1 cellular context compared by ENCODE assay signal in the genomic region with DNA sequence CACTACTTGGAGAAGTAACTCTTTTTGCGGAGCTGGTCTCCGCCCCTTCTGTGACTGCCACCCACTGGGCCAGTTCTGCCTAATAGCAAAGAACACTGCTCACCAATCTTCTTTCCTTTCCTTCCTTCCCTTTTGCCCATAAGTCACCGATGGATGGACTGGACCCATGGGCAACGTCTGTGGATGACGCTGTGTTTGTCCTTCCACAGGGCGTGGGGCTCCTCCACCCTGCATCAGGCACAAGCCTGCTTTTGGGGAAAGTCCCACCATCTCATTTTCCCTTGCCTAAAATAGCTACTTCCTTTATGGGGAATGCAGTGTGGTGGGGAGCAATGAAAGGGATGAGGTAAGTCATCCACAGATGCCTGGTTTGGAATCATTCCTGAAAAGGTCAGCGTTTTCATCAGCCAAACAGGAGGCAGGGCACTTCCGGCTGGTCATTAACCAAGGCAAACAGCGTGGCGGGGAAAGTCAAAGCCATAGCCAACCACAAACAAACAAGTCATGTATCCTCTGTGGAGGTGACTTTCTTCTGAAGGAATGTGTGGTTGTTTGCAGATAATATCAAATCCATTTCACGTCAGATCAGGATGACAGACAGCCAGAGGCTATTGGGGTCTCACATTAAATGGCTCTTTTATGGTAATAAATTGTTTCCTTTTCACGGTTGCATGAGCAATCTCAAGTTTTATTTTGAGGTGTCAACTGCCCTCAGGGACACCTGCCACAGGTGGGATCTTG.
TF ChIP-seq lines count a peak whose summit lies in the region.

No MANE protein-coding gene starts in this region.

TF ChIP-seq in HEK293, 187 proteins besides CTCF, POLR2A, EP300 and RAD21 (continued from another document and continues in another):
- TF ChIP-seq, protein P1, sequence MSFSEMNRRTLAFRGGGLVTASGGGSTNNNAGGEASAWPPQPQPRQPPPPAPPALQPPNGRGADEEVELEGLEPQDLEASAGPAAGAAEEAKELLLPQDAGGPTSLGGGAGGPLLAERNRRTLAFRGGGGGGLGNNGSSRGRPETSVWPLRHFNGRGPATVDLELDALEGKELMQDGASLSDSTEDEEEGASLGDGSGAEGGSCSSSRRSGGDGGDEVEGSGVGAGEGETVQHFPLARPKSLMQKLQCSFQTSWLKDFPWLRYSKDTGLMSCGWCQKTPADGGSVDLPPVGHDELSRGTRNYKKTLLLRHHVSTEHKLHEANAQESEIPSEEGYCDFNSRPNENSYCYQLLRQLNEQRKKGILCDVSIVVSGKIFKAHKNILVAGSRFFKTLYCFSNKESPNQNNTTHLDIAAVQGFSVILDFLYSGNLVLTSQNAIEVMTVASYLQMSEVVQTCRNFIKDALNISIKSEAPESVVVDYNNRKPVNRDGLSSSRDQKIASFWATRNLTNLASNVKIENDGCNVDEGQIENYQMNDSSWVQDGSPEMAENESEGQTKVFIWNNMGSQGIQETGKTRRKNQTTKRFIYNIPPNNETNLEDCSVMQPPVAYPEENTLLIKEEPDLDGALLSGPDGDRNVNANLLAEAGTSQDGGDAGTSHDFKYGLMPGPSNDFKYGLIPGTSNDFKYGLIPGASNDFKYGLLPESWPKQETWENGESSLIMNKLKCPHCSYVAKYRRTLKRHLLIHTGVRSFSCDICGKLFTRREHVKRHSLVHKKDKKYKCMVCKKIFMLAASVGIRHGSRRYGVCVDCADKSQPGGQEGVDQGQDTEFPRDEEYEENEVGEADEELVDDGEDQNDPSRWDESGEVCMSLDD (tag by site-specific recombination; IDR thresholded peaks at IDR 0.05) = no peak
- TF ChIP-seq ZSCAN16 (tag by site-specific recombination; IDR thresholded peaks at IDR 0.05) (no peak), ZNF449 (tag by site-specific recombination; IDR thresholded peaks at IDR 0.05) (no peak), TCF7L2 (IDR thresholded peaks at IDR 0.05; ENCODE audit: borderline replicate concordance, low read depth, low read length) (no peak), ZNF239 (tag by site-specific recombination; IDR thresholded peaks at IDR 0.05) (no peak), ZNF18 (tag by site-specific recombination; IDR thresholded peaks at IDR 0.05) (no peak), ZNF768 (tag by site-specific recombination; IDR thresholded peaks at IDR 0.05) (no peak), ZNF335 (tag by site-specific recombination; conservative IDR thresholded peaks at IDR 0.05) (peak; percentile 39), ZNF426 (tag by site-specific recombination; IDR thresholded peaks at IDR 0.05) (no peak), ZSCAN4 (tag by site-specific recombination; IDR thresholded peaks at IDR 0.05) (no peak), ZNF501 (tag by site-specific recombination; IDR thresholded peaks at IDR 0.05) (no peak), KLF9 (tag by site-specific recombination; IDR thresholded peaks at IDR 0.05; ENCODE audit: low read depth) (0 out of 2 replicates have a peak, but pooled peaks have one; percentile 8), ZFP69B (tag by site-specific recombination; IDR thresholded peaks at IDR 0.05) (no peak), ZNF48 (tag by site-specific recombination; IDR thresholded peaks at IDR 0.05) (no peak), ZNF146 (tag by site-specific recombination; IDR thresholded peaks at IDR 0.05) (no peak), ZNF394 (tag by site-specific recombination; IDR thresholded peaks at IDR 0.05; ENCODE audit: borderline replicate concordance) (no peak), ZNF629 (tag by site-specific recombination; IDR thresholded peaks at IDR 0.05) (peak; percentile 48), ZBTB21 (tag by site-specific recombination; IDR thresholded peaks at IDR 0.05) (0 out of 2 replicates have a peak, but pooled peaks have one; percentile 21), BCL11B (tag by site-specific recombination; IDR thresholded peaks at IDR 0.05; ENCODE audit: low read depth) (no peak), ZNF791 (tag by site-specific recombination; IDR thresholded peaks at IDR 0.05) (no peak), ZNF529 (tag by site-specific recombination; IDR thresholded peaks at IDR 0.05; ENCODE audit: insufficient replicate concordance) (no peak)
- TF ChIP-seq, protein P2, sequence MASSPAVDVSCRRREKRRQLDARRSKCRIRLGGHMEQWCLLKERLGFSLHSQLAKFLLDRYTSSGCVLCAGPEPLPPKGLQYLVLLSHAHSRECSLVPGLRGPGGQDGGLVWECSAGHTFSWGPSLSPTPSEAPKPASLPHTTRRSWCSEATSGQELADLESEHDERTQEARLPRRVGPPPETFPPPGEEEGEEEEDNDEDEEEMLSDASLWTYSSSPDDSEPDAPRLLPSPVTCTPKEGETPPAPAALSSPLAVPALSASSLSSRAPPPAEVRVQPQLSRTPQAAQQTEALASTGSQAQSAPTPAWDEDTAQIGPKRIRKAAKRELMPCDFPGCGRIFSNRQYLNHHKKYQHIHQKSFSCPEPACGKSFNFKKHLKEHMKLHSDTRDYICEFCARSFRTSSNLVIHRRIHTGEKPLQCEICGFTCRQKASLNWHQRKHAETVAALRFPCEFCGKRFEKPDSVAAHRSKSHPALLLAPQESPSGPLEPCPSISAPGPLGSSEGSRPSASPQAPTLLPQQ (tag by site-specific recombination; IDR thresholded peaks at IDR 0.05) = peak; percentile 35; the same call in 1 of the 2 replicates
- TF ChIP-seq, protein P3, sequence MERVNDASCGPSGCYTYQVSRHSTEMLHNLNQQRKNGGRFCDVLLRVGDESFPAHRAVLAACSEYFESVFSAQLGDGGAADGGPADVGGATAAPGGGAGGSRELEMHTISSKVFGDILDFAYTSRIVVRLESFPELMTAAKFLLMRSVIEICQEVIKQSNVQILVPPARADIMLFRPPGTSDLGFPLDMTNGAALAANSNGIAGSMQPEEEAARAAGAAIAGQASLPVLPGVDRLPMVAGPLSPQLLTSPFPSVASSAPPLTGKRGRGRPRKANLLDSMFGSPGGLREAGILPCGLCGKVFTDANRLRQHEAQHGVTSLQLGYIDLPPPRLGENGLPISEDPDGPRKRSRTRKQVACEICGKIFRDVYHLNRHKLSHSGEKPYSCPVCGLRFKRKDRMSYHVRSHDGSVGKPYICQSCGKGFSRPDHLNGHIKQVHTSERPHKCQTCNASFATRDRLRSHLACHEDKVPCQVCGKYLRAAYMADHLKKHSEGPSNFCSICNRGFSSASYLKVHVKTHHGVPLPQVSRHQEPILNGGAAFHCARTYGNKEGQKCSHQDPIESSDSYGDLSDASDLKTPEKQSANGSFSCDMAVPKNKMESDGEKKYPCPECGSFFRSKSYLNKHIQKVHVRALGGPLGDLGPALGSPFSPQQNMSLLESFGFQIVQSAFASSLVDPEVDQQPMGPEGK (tag by site-specific recombination; IDR thresholded peaks at IDR 0.05) = peak; percentile 38; the same call in 1 of the 2 replicates
- TF ChIP-seq, protein P4, sequence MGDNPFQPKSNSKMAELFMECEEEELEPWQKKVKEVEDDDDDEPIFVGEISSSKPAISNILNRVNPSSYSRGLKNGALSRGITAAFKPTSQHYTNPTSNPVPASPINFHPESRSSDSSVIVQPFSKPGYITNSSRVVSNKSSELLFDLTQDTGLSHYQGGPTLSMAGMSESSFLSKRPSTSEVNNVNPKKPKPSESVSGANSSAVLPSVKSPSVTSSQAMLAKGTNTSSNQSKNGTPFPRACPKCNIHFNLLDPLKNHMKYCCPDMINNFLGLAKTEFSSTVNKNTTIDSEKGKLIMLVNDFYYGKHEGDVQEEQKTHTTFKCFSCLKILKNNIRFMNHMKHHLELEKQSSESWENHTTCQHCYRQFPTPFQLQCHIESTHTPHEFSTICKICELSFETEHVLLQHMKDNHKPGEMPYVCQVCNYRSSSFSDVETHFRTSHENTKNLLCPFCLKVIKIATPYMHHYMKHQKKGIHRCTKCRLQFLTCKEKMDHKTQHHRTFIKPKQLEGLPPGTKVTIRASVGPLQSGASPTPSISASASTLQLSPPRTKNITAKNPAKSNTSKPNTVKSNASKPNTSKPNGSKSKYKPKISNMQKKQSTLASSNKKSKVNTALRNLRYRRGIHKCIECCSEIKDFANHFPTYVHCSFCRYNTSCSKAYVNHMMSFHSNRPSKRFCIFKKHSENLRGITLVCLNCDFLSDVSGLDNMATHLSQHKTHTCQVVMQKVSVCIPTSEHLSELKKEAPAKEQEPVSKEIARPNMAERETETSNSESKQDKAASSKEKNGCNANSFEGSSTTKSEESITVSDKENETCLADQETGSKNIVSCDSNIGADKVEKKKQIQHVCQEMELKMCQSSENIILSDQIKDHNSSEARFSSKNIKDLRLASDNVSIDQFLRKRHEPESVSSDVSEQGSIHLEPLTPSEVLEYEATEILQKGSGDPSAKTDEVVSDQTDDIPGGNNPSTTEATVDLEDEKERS (tag by site-specific recombination; IDR thresholded peaks at IDR 0.05) = no peak
- TF ChIP-seq, protein P5, sequence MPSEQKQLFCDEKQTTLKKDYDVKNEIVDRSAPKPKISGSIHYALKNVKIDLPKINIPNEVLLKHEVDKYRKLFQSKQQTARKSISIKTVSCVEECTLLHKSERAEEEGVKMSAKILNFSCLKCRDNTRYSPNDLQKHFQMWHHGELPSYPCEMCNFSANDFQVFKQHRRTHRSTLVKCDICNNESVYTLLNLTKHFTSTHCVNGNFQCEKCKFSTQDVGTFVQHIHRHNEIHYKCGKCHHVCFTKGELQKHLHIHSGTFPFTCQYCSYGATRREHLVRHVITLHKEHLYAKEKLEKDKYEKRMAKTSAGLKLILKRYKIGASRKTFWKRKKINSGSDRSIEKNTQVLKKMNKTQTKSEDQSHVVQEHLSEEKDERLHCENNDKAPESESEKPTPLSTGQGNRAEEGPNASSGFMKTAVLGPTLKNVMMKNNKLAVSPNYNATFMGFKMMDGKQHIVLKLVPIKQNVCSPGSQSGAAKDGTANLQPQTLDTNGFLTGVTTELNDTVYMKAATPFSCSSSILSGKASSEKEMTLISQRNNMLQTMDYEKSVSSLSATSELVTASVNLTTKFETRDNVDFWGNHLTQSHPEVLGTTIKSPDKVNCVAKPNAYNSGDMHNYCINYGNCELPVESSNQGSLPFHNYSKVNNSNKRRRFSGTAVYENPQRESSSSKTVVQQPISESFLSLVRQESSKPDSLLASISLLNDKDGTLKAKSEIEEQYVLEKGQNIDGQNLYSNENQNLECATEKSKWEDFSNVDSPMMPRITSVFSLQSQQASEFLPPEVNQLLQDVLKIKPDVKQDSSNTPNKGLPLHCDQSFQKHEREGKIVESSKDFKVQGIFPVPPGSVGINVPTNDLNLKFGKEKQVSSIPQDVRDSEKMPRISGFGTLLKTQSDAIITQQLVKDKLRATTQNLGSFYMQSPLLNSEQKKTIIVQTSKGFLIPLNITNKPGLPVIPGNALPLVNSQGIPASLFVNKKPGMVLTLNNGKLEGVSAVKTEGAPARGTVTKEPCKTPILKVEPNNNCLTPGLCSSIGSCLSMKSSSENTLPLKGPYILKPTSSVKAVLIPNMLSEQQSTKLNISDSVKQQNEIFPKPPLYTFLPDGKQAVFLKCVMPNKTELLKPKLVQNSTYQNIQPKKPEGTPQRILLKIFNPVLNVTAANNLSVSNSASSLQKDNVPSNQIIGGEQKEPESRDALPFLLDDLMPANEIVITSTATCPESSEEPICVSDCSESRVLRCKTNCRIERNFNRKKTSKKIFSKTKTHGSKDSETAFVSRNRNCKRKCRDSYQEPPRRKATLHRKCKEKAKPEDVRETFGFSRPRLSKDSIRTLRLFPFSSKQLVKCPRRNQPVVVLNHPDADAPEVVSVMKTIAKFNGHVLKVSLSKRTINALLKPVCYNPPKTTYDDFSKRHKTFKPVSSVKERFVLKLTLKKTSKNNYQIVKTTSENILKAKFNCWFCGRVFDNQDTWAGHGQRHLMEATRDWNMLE (tag by site-specific recombination; conservative IDR thresholded peaks at IDR 0.05; ENCODE audit: low read depth) = no peak; the same call in none of the 2 replicates
- TF ChIP-seq, protein P6, sequence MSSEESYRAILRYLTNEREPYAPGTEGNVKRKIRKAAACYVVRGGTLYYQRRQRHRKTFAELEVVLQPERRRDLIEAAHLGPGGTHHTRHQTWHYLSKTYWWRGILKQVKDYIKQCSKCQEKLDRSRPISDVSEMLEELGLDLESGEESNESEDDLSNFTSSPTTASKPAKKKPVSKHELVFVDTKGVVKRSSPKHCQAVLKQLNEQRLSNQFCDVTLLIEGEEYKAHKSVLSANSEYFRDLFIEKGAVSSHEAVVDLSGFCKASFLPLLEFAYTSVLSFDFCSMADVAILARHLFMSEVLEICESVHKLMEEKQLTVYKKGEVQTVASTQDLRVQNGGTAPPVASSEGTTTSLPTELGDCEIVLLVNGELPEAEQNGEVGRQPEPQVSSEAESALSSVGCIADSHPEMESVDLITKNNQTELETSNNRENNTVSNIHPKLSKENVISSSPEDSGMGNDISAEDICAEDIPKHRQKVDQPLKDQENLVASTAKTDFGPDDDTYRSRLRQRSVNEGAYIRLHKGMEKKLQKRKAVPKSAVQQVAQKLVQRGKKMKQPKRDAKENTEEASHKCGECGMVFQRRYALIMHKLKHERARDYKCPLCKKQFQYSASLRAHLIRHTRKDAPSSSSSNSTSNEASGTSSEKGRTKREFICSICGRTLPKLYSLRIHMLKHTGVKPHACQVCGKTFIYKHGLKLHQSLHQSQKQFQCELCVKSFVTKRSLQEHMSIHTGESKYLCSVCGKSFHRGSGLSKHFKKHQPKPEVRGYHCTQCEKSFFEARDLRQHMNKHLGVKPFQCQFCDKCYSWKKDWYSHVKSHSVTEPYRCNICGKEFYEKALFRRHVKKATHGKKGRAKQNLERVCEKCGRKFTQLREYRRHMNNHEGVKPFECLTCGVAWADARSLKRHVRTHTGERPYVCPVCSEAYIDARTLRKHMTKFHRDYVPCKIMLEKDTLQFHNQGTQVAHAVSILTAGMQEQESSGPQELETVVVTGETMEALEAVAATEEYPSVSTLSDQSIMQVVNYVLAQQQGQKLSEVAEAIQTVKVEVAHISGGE (tag by site-specific recombination; conservative IDR thresholded peaks at IDR 0.05; ENCODE audit: low read depth) = no peak
